Comparison of ENCODE assay signal across 1 cellular context in the genomic region with DNA sequence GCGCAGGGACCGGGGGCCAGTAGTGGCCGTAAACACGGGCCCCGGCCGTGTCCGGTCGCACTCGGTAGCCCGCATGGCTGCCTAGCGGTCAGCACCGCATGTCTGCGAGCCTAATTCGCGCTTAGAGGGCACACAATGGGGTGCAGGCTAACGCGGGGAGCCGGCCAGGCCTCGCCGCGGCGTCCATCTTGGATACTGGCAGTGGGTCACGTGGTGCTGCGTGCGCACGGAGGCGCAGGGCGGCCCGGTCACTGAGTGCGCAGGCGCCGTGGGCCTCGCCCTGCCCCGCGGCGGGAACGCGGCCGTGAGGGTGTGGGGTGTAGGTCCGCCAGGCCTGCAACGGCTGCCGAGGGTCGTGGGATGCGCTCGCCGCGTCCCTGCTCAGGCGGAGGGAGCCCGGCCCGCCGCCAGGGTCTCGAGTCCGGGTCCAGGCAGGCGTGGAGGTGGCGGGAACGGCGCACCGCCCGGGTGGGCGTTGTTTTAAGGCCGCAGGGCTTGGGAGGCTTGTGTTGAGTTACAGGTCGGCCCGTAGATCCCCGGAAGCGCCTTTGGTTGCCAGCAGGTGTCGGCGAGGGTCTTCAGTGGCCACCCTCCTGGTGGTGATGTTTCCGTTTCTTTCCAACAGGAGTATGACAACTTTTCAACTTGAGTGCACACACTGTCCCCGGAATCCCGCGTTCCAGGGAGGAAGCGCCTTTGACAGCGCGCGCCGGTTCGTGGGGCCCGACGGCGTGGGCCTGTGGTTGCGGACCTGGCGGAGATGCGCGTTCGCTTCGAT.
TF ChIP-seq lines count a peak whose summit lies in the region.

No MANE protein-coding gene starts in this region.

TF ChIP-seq in GM23338, 12 proteins besides CTCF, POLR2A, EP300 and RAD21 (continued from another document):
- TF ChIP-seq, protein P1, sequence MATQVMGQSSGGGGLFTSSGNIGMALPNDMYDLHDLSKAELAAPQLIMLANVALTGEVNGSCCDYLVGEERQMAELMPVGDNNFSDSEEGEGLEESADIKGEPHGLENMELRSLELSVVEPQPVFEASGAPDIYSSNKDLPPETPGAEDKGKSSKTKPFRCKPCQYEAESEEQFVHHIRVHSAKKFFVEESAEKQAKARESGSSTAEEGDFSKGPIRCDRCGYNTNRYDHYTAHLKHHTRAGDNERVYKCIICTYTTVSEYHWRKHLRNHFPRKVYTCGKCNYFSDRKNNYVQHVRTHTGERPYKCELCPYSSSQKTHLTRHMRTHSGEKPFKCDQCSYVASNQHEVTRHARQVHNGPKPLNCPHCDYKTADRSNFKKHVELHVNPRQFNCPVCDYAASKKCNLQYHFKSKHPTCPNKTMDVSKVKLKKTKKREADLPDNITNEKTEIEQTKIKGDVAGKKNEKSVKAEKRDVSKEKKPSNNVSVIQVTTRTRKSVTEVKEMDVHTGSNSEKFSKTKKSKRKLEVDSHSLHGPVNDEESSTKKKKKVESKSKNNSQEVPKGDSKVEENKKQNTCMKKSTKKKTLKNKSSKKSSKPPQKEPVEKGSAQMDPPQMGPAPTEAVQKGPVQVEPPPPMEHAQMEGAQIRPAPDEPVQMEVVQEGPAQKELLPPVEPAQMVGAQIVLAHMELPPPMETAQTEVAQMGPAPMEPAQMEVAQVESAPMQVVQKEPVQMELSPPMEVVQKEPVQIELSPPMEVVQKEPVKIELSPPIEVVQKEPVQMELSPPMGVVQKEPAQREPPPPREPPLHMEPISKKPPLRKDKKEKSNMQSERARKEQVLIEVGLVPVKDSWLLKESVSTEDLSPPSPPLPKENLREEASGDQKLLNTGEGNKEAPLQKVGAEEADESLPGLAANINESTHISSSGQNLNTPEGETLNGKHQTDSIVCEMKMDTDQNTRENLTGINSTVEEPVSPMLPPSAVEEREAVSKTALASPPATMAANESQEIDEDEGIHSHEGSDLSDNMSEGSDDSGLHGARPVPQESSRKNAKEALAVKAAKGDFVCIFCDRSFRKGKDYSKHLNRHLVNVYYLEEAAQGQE (IDR thresholded peaks at IDR 0.05; ENCODE audit: unreplicated experiment), result peak; percentile 4
- TF ChIP-seq EZH2 (IDR thresholded peaks at IDR 0.05; ENCODE audit: low read depth, unreplicated experiment), result no peak
